ENCODE assay signal across 18 cellular contexts in genomic region chr22:44926491-44927415, GRCh38.
"Had no signal": no experiment of that assay in that cellular context is flagged by ENCODE, and none has a peak within 500 bp of the region (broad histone marks: within the 10 kb centered on the region; RNA-seq: fewer than 3 reads in every experiment).

No MANE protein-coding gene starts in this region.

- DNase-seq: activated CD4-positive, alpha-beta T cell treated with anti-CD3 and anti-CD28 coated beads, Interleukin-2, amount 50 U/mL, for 1 hour; activated CD8-positive, alpha-beta memory T cell treated with anti-CD3 and anti-CD28 coated beads for 24 hours; activated naive CD4-positive, alpha-beta T cell; anterior cingulate cortex; cerebellar nuclear complex; dermis blood vessel endothelial cell; effector memory CD8-positive, alpha-beta T cell; foreskin keratinocyte; immature natural killer cell; midbrain; stimulated activated naive CD8-positive, alpha-beta T cell treated with anti-CD3 and anti-CD28 coated beads, Interleukin-15, amount 100 ng/mL, for 72 hours; upper lobe of left lung had no signal

- H3K27me3 ChIP-seq: upper lobe of left lung had no signal

- ATAC-seq: activated CD4-positive, CD25-positive, alpha-beta regulatory T cell treated with anti-CD3 and anti-CD28 coated beads, Interleukin-2, amount 50 U/mL, for 24 hours; effector memory CD8-positive, alpha-beta T cell; foreskin keratinocyte; right cardiac atrium; stimulated activated naive CD8-positive, alpha-beta T cell treated with anti-CD3 and anti-CD28 coated beads, Interleukin-15, amount 100 ng/mL, for 72 hours had no signal

- H3K27ac ChIP-seq: foreskin keratinocyte, upper lobe of left lung had no signal

- H3K4me1 ChIP-seq: foreskin keratinocyte, upper lobe of left lung had no signal

- H3K4me3 Mint-ChIP-seq: activated T-helper 1 cell treated with anti-CD3 and anti-CD28 coated beads, Interleukin-12 subunit alpha, Interleukin-12 subunit beta, Interleukin-2, Interleukin-4 antibody, amounts not matched to agents 30 ng/mL and 10 ng/mL and 1 ng/mL, durations not matched to agents 14 hours and 24 hours and 36 hours; effector memory CD8-positive, alpha-beta T cell; immature natural killer cell; stimulated activated naive CD8-positive, alpha-beta T cell treated with anti-CD3 and anti-CD28 coated beads, Interleukin-15, amount 100 ng/mL, for 72 hours; T-helper 2 cell treated with Interferon-gamma antibody and Interleukin-4, amounts not matched to agents 5 μg/mL and 100 μg/mL, for 36 hours had no signal

- H3K4me2 ChIP-seq: smooth muscle cell had no signal

- H3K36me3 Mint-ChIP-seq: immature natural killer cell had no signal

- H3K4me1 Mint-ChIP-seq: immature natural killer cell; stimulated activated naive CD8-positive, alpha-beta T cell treated with anti-CD3 and anti-CD28 coated beads, Interleukin-15, amount 100 ng/mL, for 72 hours had no signal

- H3K36me3 ChIP-seq: upper lobe of left lung had no signal

- H3K4me3 ChIP-seq: lung, smooth muscle cell, upper lobe of left lung had no signal

- H3K9me3 Mint-ChIP-seq: activated T-helper 1 cell treated with anti-CD3 and anti-CD28 coated beads, Interleukin-12 subunit alpha, Interleukin-12 subunit beta, Interleukin-2, Interleukin-4 antibody, amounts not matched to agents 30 ng/mL and 10 ng/mL and 1 ng/mL, durations not matched to agents 14 hours and 24 hours and 36 hours; effector memory CD8-positive, alpha-beta T cell; immature natural killer cell; stimulated activated naive CD8-positive, alpha-beta T cell treated with anti-CD3 and anti-CD28 coated beads, Interleukin-15, amount 100 ng/mL, for 72 hours; T-helper 2 cell treated with Interferon-gamma antibody and Interleukin-4, amounts not matched to agents 5 μg/mL and 100 μg/mL, for 36 hours had no signal

- H3K27ac Mint-ChIP-seq: activated T-helper 1 cell treated with anti-CD3 and anti-CD28 coated beads, Interleukin-12 subunit alpha, Interleukin-12 subunit beta, Interleukin-2, Interleukin-4 antibody, amounts not matched to agents 30 ng/mL and 10 ng/mL and 1 ng/mL, durations not matched to agents 14 hours and 24 hours and 36 hours; effector memory CD8-positive, alpha-beta T cell; immature natural killer cell; stimulated activated naive CD8-positive, alpha-beta T cell treated with anti-CD3 and anti-CD28 coated beads, Interleukin-15, amount 100 ng/mL, for 72 hours; T-helper 2 cell treated with Interferon-gamma antibody and Interleukin-4, amounts not matched to agents 5 μg/mL and 100 μg/mL, for 36 hours had no signal

- H3K9me3 ChIP-seq: upper lobe of left lung had no signal
